Comparison of ENCODE assay signal across 19 cellular contexts in genomic region chr5:133687212-133688051, GRCh38.
"Had no signal": no experiment of that assay in that cellular context is flagged by ENCODE, and none has a peak within 500 bp of the region (broad histone marks: within the 10 kb centered on the region; RNA-seq: fewer than 3 reads in every experiment).

No MANE protein-coding gene starts in this region.

- H3K27ac Mint-ChIP-seq: nephron progenitor cell, progenitor cell of endocrine pancreas had no signal

- H3K36me3 Mint-ChIP-seq: activated naive CD4-positive, alpha-beta T cell treated with anti-CD3 and anti-CD28 coated beads, Interleukin-2, amount 50 U/mL, for 24 hours had no signal

- H3K4me3 ChIP-seq: ascending aorta, breast epithelium, lung, thyroid gland had no signal

- H3K4me1 ChIP-seq: breast epithelium had no signal

- H3K36me3 ChIP-seq: ascending aorta, breast epithelium, thyroid gland had no signal

- H3K27me3 ChIP-seq: ascending aorta, thyroid gland had no signal

- H3K4me1 Mint-ChIP-seq: activated naive CD4-positive, alpha-beta T cell treated with anti-CD3 and anti-CD28 coated beads, Interleukin-2, amount 50 U/mL, for 24 hours had no signal

- H3K9me3 ChIP-seq: ascending aorta, breast epithelium, thyroid gland had no signal

- H3K4me3 Mint-ChIP-seq: activated naive CD4-positive, alpha-beta T cell treated with anti-CD3 and anti-CD28 coated beads, Interleukin-2, amount 50 U/mL, for 24 hours; nephron progenitor cell had no signal

- FAIRE-seq: endothelial cell of umbilical vein, TTC549 had no signal

- DNase-seq: activated CD4-positive, alpha-beta T cell treated with anti-CD3 and anti-CD28 coated beads, Interleukin-2, amount 50 U/mL, for 48 hours; activated gamma-delta T cell; cerebellar nuclear complex; effector CD4-positive, alpha-beta T cell; hippocampal formation; islet precursor cell; midbrain; nephron progenitor cell; stimulated activated CD4-positive, alpha-beta T cell treated with anti-CD3 and anti-CD28 coated beads, Interleukin-2, amount 100 ng/mL, for 24 hours; stimulated activated naive CD4-positive, alpha-beta T cell treated with Interleukin-2 at 50 U/mL for 16 hours; thyroid gland had no signal

- H3K27ac ChIP-seq: ascending aorta, breast epithelium, foreskin keratinocyte, thyroid gland had no signal

- ATAC-seq: foreskin keratinocyte had no signal

- H3K9me3 Mint-ChIP-seq: activated naive CD4-positive, alpha-beta T cell treated with anti-CD3 and anti-CD28 coated beads, Interleukin-2, amount 50 U/mL, for 24 hours; nephron progenitor cell had no signal
